Comparison of ENCODE assay signal across 1 cellular context in genomic region chr19:50791594-50792245, GRCh38.
TF ChIP-seq lines count a peak whose summit lies in the region.

No MANE protein-coding gene starts in this region.

TF ChIP-seq in HepG2, 621 proteins besides CTCF, POLR2A, EP300 and RAD21 (continued from another document and continues in another):
- no peak for TF ChIP-seq ZGPAT (CRISPR knock-in tag; IDR thresholded peaks at IDR 0.05)
- no peak; the same call in 1 of the 2 replicates for TF ChIP-seq TRIM24 (CRISPR knock-in tag; IDR thresholded peaks at IDR 0.05)
- TF ChIP-seq, protein P1, sequence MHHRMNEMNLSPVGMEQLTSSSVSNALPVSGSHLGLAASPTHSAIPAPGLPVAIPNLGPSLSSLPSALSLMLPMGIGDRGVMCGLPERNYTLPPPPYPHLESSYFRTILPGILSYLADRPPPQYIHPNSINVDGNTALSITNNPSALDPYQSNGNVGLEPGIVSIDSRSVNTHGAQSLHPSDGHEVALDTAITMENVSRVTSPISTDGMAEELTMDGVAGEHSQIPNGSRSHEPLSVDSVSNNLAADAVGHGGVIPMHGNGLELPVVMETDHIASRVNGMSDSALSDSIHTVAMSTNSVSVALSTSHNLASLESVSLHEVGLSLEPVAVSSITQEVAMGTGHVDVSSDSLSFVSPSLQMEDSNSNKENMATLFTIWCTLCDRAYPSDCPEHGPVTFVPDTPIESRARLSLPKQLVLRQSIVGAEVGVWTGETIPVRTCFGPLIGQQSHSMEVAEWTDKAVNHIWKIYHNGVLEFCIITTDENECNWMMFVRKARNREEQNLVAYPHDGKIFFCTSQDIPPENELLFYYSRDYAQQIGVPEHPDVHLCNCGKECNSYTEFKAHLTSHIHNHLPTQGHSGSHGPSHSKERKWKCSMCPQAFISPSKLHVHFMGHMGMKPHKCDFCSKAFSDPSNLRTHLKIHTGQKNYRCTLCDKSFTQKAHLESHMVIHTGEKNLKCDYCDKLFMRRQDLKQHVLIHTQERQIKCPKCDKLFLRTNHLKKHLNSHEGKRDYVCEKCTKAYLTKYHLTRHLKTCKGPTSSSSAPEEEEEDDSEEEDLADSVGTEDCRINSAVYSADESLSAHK (CRISPR knock-in tag; IDR thresholded peaks at IDR 0.05; ENCODE audit: borderline replicate concordance) = no peak
- TF ChIP-seq NPAS2 (CRISPR knock-in tag; IDR thresholded peaks at IDR 0.05; ENCODE audit: borderline replicate concordance) = no peak
- no peak for TF ChIP-seq ZNF598 (CRISPR knock-in tag; IDR thresholded peaks at IDR 0.05; ENCODE audit: borderline replicate concordance)
- no peak for TF ChIP-seq HCFC1 (IDR thresholded peaks at IDR 0.05; ENCODE audit: low read depth, low read length)
- TF ChIP-seq, protein P2, sequence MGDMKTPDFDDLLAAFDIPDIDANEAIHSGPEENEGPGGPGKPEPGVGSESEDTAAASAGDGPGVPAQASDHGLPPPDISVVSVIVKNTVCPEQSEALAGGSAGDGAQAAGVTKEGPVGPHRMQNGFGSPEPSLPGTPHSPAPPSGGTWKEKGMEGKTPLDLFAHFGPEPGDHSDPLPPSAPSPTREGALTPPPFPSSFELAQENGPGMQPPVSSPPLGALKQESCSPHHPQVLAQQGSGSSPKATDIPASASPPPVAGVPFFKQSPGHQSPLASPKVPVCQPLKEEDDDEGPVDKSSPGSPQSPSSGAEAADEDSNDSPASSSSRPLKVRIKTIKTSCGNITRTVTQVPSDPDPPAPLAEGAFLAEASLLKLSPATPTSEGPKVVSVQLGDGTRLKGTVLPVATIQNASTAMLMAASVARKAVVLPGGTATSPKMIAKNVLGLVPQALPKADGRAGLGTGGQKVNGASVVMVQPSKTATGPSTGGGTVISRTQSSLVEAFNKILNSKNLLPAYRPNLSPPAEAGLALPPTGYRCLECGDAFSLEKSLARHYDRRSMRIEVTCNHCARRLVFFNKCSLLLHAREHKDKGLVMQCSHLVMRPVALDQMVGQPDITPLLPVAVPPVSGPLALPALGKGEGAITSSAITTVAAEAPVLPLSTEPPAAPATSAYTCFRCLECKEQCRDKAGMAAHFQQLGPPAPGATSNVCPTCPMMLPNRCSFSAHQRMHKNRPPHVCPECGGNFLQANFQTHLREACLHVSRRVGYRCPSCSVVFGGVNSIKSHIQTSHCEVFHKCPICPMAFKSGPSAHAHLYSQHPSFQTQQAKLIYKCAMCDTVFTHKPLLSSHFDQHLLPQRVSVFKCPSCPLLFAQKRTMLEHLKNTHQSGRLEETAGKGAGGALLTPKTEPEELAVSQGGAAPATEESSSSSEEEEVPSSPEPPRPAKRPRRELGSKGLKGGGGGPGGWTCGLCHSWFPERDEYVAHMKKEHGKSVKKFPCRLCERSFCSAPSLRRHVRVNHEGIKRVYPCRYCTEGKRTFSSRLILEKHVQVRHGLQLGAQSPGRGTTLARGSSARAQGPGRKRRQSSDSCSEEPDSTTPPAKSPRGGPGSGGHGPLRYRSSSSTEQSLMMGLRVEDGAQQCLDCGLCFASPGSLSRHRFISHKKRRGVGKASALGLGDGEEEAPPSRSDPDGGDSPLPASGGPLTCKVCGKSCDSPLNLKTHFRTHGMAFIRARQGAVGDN (CRISPR knock-in tag; IDR thresholded peaks at IDR 0.05) = peak; percentile 83
- TF ChIP-seq TBX2 (CRISPR knock-in tag; IDR thresholded peaks at IDR 0.05; ENCODE audit: borderline replicate concordance) = 0 out of 2 replicates have a peak, but pooled peaks have one; percentile 42
- TF ChIP-seq ZNF331 (CRISPR knock-in tag; IDR thresholded peaks at IDR 0.05) = 0 out of 2 replicates have a peak, but pooled peaks have one; percentile 29
- TF ChIP-seq EED (CRISPR knock-in tag; IDR thresholded peaks at IDR 0.05) = no peak
- TF ChIP-seq ZNF816 (CRISPR knock-in tag; IDR thresholded peaks at IDR 0.05; ENCODE audit: borderline replicate concordance) = no peak
- no peak for TF ChIP-seq ZSCAN30 (CRISPR knock-in tag; IDR thresholded peaks at IDR 0.05)
- TF ChIP-seq ATRX (CRISPR knock-in tag; IDR thresholded peaks at IDR 0.05; ENCODE audit: borderline replicate concordance) = no peak
- TF ChIP-seq ZNF770 (CRISPR knock-in tag; IDR thresholded peaks at IDR 0.05) = peak; percentile 56; the same call in 1 of the 2 replicates
- no peak for TF ChIP-seq ZNF296 (CRISPR knock-in tag; conservative IDR thresholded peaks at IDR 0.05)
- TF ChIP-seq ZNF547 (CRISPR knock-in tag; IDR thresholded peaks at IDR 0.05) = no peak
- TF ChIP-seq ZNF850 (CRISPR knock-in tag; conservative IDR thresholded peaks at IDR 0.05) = no peak
- TF ChIP-seq KDM6A (CRISPR knock-in tag; IDR thresholded peaks at IDR 0.05; ENCODE audit: low read depth) = peak; percentile 18; the same call in 1 of the 2 replicates
- no peak for TF ChIP-seq ATF4 (CRISPR knock-in tag; IDR thresholded peaks at IDR 0.05)
- TF ChIP-seq ESRRA (CRISPR knock-in tag; IDR thresholded peaks at IDR 0.05; ENCODE audit: low read depth) = peak; percentile 75
- no peak for TF ChIP-seq ZNF546 (CRISPR knock-in tag; conservative IDR thresholded peaks at IDR 0.05)
- no peak for TF ChIP-seq ELF3 (CRISPR knock-in tag; IDR thresholded peaks at IDR 0.05)
- TF ChIP-seq ZNF619 (CRISPR knock-in tag; IDR thresholded peaks at IDR 0.05) = no peak
- TF ChIP-seq NFYB (CRISPR knock-in tag; IDR thresholded peaks at IDR 0.05) = no peak
- TF ChIP-seq, protein P3, sequence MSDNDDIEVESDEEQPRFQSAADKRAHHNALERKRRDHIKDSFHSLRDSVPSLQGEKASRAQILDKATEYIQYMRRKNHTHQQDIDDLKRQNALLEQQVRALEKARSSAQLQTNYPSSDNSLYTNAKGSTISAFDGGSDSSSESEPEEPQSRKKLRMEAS (IDR thresholded peaks at IDR 0.05) = peak; percentile 71
- TF ChIP-seq, protein P4, sequence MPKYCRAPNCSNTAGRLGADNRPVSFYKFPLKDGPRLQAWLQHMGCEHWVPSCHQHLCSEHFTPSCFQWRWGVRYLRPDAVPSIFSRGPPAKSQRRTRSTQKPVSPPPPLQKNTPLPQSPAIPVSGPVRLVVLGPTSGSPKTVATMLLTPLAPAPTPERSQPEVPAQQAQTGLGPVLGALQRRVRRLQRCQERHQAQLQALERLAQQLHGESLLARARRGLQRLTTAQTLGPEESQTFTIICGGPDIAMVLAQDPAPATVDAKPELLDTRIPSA (CRISPR knock-in tag; IDR thresholded peaks at IDR 0.05; ENCODE audit: borderline replicate concordance) = no peak
- 0 out of 2 replicates have a peak, but pooled peaks have one; percentile 13 for TF ChIP-seq ZNF574 (CRISPR knock-in tag; IDR thresholded peaks at IDR 0.05)
- TF ChIP-seq CENPX (CRISPR knock-in tag; IDR thresholded peaks at IDR 0.05) = no peak
- TF ChIP-seq PITX1 (CRISPR knock-in tag; IDR thresholded peaks at IDR 0.05) = 0 out of 2 replicates have a peak, but pooled peaks have one; percentile 34
- no peak for TF ChIP-seq TSC22D2 (CRISPR knock-in tag; IDR thresholded peaks at IDR 0.05; ENCODE audit: borderline replicate concordance)
- TF ChIP-seq HMGA1 (CRISPR knock-in tag; conservative IDR thresholded peaks at IDR 0.05) = no peak
- no peak for TF ChIP-seq ZNF143 (CRISPR knock-in tag; IDR thresholded peaks at IDR 0.05)
- no peak for TF ChIP-seq ZNF567 (CRISPR knock-in tag; IDR thresholded peaks at IDR 0.05; ENCODE audit: borderline replicate concordance)
- TF ChIP-seq ZNF274 (CRISPR knock-in tag; IDR thresholded peaks at IDR 0.05) = peak; percentile 41; the same call in 1 of the 2 replicates
- no peak for TF ChIP-seq FOXJ3 (CRISPR knock-in tag; IDR thresholded peaks at IDR 0.05; ENCODE audit: borderline replicate concordance)
- TF ChIP-seq ZNF263 (CRISPR knock-in tag; IDR thresholded peaks at IDR 0.05) = no peak
- TF ChIP-seq HHEX (CRISPR knock-in tag; IDR thresholded peaks at IDR 0.05) = no peak
- TF ChIP-seq YEATS2 (CRISPR knock-in tag; IDR thresholded peaks at IDR 0.05; ENCODE audit: borderline replicate concordance) = no peak
- TF ChIP-seq IRF1 (CRISPR knock-in tag; IDR thresholded peaks at IDR 0.05; ENCODE audit: low read depth) = no peak
- TF ChIP-seq, protein P5, sequence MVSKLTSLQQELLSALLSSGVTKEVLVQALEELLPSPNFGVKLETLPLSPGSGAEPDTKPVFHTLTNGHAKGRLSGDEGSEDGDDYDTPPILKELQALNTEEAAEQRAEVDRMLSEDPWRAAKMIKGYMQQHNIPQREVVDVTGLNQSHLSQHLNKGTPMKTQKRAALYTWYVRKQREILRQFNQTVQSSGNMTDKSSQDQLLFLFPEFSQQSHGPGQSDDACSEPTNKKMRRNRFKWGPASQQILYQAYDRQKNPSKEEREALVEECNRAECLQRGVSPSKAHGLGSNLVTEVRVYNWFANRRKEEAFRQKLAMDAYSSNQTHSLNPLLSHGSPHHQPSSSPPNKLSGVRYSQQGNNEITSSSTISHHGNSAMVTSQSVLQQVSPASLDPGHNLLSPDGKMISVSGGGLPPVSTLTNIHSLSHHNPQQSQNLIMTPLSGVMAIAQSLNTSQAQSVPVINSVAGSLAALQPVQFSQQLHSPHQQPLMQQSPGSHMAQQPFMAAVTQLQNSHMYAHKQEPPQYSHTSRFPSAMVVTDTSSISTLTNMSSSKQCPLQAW (CRISPR knock-in tag; IDR thresholded peaks at IDR 0.05) = no peak
- TF ChIP-seq ZFP36L1 (CRISPR knock-in tag; IDR thresholded peaks at IDR 0.05) = no peak
- no peak for TF ChIP-seq PLRG1 (conservative IDR thresholded peaks at IDR 0.05)
- TF ChIP-seq GTF3A (CRISPR knock-in tag; conservative IDR thresholded peaks at IDR 0.05) = no peak
- TF ChIP-seq, protein P6, sequence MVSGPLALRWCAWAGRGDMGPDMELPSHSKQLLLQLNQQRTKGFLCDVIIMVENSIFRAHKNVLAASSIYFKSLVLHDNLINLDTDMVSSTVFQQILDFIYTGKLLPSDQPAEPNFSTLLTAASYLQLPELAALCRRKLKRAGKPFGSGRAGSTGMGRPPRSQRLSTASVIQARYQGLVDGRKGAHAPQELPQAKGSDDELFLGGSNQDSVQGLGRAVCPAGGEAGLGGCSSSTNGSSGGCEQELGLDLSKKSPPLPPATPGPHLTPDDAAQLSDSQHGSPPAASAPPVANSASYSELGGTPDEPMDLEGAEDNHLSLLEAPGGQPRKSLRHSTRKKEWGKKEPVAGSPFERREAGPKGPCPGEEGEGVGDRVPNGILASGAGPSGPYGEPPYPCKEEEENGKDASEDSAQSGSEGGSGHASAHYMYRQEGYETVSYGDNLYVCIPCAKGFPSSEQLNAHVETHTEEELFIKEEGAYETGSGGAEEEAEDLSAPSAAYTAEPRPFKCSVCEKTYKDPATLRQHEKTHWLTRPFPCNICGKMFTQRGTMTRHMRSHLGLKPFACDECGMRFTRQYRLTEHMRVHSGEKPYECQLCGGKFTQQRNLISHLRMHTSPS (CRISPR knock-in tag; IDR thresholded peaks at IDR 0.05; ENCODE audit: low read depth) = no peak
